8 cellular contexts compared by ENCODE assay signal in genomic region chr9:131667576-131667975, GRCh38.
DNase-seq lines count a peak whose midpoint lies in the region; ATAC-seq lines count a peak whose summit lies in the region.

No MANE protein-coding gene starts in this region.

- H3K9me3 Mint-ChIP-seq in central memory CD8-positive, alpha-beta T cell, result no peaks in the 10 kb centered on the region

- peak overlapping the region; percentile 95 for H3K27ac Mint-ChIP-seq in central memory CD8-positive, alpha-beta T cell (ENCODE audit: low read depth)

- DNase-seq in EH (ENCODE audit: low read depth) (peak; percentile 22), SW 1271 (lab: John Stamatoyannopoulos, UW) (no peak), NCI-H526 treated with DMSO at 0.1 percent for 48 hours (lab: John Stamatoyannopoulos, UW) (no peak)
- DNase-seq in central memory CD8-positive, alpha-beta T cell (ENCODE audit: low spot score in 2 of 2), result peak in 1 of 2 donors; percentile 36
- DNase-seq in stimulated activated CD4-positive, alpha-beta T cell treated with anti-CD3 and anti-CD28 coated beads, Interleukin-1b, Interleukin-23, amount 100 ng/mL, for 4 hours (ENCODE audit: low read depth in 2 of 2), result peak; percentile 39 to 41

- peak; percentile 67 to 71 for ATAC-seq in activated CD4-positive, CD25-positive, alpha-beta regulatory T cell treated with anti-CD3 and anti-CD28 coated beads, Interleukin-2, amount 50 U/mL, for 24 hours
- peak; percentile 44 for ATAC-seq in central memory CD8-positive, alpha-beta T cell (replicated peaks; ENCODE audit: extremely low read depth, poor library complexity, severe bottlenecking)
- no peak for ATAC-seq in HG03095 (IDR thresholded peaks at IDR 0.05; ENCODE audit: unreplicated experiment)
- no peak for ATAC-seq in GM19463 (IDR thresholded peaks at IDR 0.05; ENCODE audit: unreplicated experiment)

- no peaks in the 10 kb centered on the region for H3K27me3 Mint-ChIP-seq in central memory CD8-positive, alpha-beta T cell

- H3K4me3 Mint-ChIP-seq in central memory CD8-positive, alpha-beta T cell, result peak overlapping the region; percentile 75

- H3K4me1 Mint-ChIP-seq in central memory CD8-positive, alpha-beta T cell, result peaks cover 88% of the 10 kb centered on the region

- H3K36me3 Mint-ChIP-seq in central memory CD8-positive, alpha-beta T cell (ENCODE audit: insufficient read depth), result peaks cover 21% of the 10 kb centered on the region

Comparison
In these comparisons a context has a peak if more than half of its experiments do, and no peak if none do; other contexts are left out.
1. DNase-seq: peak in EH (single experiment) and stimulated activated CD4-positive, alpha-beta T cell treated with anti-CD3 and anti-CD28 coated beads, Interleukin-1b, Interleukin-23, amount 100 ng/mL, for 4 hours (2 of 2); none in SW 1271 (0 of 2) and NCI-H526 treated with DMSO at 0.1 percent for 48 hours (single experiment).
2. ATAC-seq: peak in activated CD4-positive, CD25-positive, alpha-beta regulatory T cell treated with anti-CD3 and anti-CD28 coated beads, Interleukin-2, amount 50 U/mL, for 24 hours (2 of 2) and central memory CD8-positive, alpha-beta T cell (single experiment); none in HG03095 (single experiment) and GM19463 (single experiment).